In the genomic region with DNA sequence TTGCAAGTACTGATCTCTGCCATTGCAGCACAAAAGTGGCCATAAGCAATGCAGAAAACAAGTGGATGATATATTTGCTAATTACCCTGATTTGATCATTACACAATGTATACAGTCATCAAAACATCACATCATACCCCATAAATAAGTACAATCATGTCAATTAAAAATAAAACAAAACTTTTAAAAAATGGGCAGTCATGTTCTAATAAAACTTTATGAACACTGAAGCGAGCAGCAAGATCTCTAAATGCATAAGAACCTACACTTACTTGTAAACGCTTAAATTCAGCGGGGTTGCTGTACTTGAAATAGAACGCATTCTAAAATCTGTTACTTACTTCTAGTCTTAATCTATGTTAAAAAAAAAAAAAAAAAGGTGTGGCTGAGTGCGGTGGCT, we compare ENCODE assay signal across 9 cellular contexts.
"Had no signal": no experiment of that assay in that cellular context is flagged by ENCODE, and none has a peak within 500 bp of the region (broad histone marks: within the 10 kb centered on the region; RNA-seq: fewer than 3 reads in every experiment).

No MANE protein-coding gene starts in this region.

- H2AFZ ChIP-seq: GM23248 had no signal

- H3K4me3 ChIP-seq: GM23248, HAP-1 had no signal

- H3K27ac ChIP-seq: GM23248, HL-60 had no signal

- FAIRE-seq: HepG2 had no signal

- H3K4me1 ChIP-seq: HAP-1 had no signal

- DNase-seq: GM23248, GOT3, H7, HFFc6, KG1 had no signal

- H3K9ac ChIP-seq: GM23248 had no signal

- H3K9me3 ChIP-seq: HAP-1 had no signal

- ATAC-seq: HCT116, HepG2 had no signal
